ENCODE assay signal across 1 cellular context in genomic region chr1:9069324-9070100, GRCh38.
TF ChIP-seq lines count a peak whose summit lies in the region.

Gene SLC2A5 (minus strand): TSS chr1:9069635. CDS start chr1:9069536, 99 bp downstream.

TF ChIP-seq in GM12878, 131 proteins besides CTCF, POLR2A, EP300 and RAD21 (continued from another document):
- TF ChIP-seq, protein P1, sequence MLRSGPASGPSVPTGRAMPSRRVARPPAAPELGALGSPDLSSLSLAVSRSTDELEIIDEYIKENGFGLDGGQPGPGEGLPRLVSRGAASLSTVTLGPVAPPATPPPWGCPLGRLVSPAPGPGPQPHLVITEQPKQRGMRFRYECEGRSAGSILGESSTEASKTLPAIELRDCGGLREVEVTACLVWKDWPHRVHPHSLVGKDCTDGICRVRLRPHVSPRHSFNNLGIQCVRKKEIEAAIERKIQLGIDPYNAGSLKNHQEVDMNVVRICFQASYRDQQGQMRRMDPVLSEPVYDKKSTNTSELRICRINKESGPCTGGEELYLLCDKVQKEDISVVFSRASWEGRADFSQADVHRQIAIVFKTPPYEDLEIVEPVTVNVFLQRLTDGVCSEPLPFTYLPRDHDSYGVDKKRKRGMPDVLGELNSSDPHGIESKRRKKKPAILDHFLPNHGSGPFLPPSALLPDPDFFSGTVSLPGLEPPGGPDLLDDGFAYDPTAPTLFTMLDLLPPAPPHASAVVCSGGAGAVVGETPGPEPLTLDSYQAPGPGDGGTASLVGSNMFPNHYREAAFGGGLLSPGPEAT (IDR thresholded peaks at IDR 0.05; ENCODE audit: low read depth), result peak; percentile 95
- peak; percentile 70; the same call in 1 of the 2 replicates for TF ChIP-seq MYB (IDR thresholded peaks at IDR 0.05; ENCODE audit: borderline replicate concordance, low read depth, low read length)
- no peak for TF ChIP-seq PAX8 (IDR thresholded peaks at IDR 0.05)
TF ChIP-seq in GM12878: peak in this region for 58.
